In genomic region chr11:60905551-60906113, GRCh38 we compare ENCODE assay signal across 7 cellular contexts. TPM values are rescaled to one million over a fixed set of nuclear protein-coding genes. Genes with fewer than 3 reads are reported as not detected.
DNase-seq lines count a peak whose midpoint lies in the region; ATAC-seq and TF ChIP-seq lines count a peak whose summit lies in the region.

No MANE protein-coding gene starts in this region.

- no peaks in the 10 kb centered on the region for H3K27me3 ChIP-seq in body of pancreas
- no peaks in the 10 kb centered on the region for H3K27me3 ChIP-seq in left lung
- H3K27me3 ChIP-seq in suprapubic skin: no peaks in the 10 kb centered on the region

- DNase-seq in GM12865 (ENCODE audit: low read depth): no peak
- peak; percentile 5 for DNase-seq in NCI-H2227 treated with DMSO at 0.1 percent for 48 hours (lab: John Stamatoyannopoulos, UW)
- peak in 3 of 4 donors; percentile 41 to 54 (median 43) for DNase-seq in body of pancreas
- no peak for DNase-seq in left lung
- DNase-seq in suprapubic skin (ENCODE audit: low spot score in 2 of 2): no peak
- no peak for DNase-seq in DMS114 treated with DMSO at 0.1 percent for 48 hours (lab: John Stamatoyannopoulos, UW; ENCODE audit: unreplicated experiment)

- peak overlapping the region; percentile 86 to 96 (median 95) for H3K27ac ChIP-seq in body of pancreas
- peak overlapping the region; percentile 83 to 90 for H3K27ac ChIP-seq in left lung
- H3K27ac ChIP-seq in suprapubic skin: peak overlapping the region; percentile 93

- H3K4me3 ChIP-seq in GM12865 (ENCODE audit: low read depth, low read length): peak overlapping the region; percentile 74
- peak overlapping the region; percentile 75 to 95 for H3K4me3 ChIP-seq in body of pancreas
- peak overlapping the region; percentile 71 to 92 for H3K4me3 ChIP-seq in left lung
- H3K4me3 ChIP-seq in suprapubic skin: peak overlapping the region; percentile 81

- H3K36me3 ChIP-seq in body of pancreas (replicated peaks in 1 of 2; ENCODE audit: insufficient read depth in 1 of 2, low read depth in 2 of 2) (peaks cover 2 to 20% of the 10 kb centered on the region in 2 donors), left lung (peaks cover 0 to 32% of the 10 kb centered on the region in 2 donors), suprapubic skin (peaks cover 31% of the 10 kb centered on the region)

- intact Hi-C loops in body of pancreas (cut with DNase I) (no loop called here), left lung (cut with DNase I) (no loop called here)

- H3K9me3 ChIP-seq in body of pancreas: no peaks in the 10 kb centered on the region
- H3K9me3 ChIP-seq in left lung: no peaks in the 10 kb centered on the region
- no peaks in the 10 kb centered on the region for H3K9me3 ChIP-seq in suprapubic skin

- TF ChIP-seq EP300 in suprapubic skin (IDR thresholded peaks at IDR 0.05): no peak

- no peak for TF ChIP-seq POLR2A in body of pancreas (IDR thresholded peaks at IDR 0.05)
- no peak for TF ChIP-seq POLR2A in suprapubic skin (IDR thresholded peaks at IDR 0.05)

- ATAC-seq in body of pancreas (peak; percentile 37), left lung (peak; percentile 27), GM18868 (IDR thresholded peaks at IDR 0.05; ENCODE audit: unreplicated experiment) (no peak)

- 5 to 7% methylated on average over 14 to 16 of the region's 16 CpGs for WGBS in body of pancreas, 2 donors
- 4% methylated on average over 13 of the region's 16 CpGs for WGBS in suprapubic skin

- peaks cover 33% of the 10 kb centered on the region for H3K4me1 ChIP-seq in body of pancreas
- H3K4me1 ChIP-seq in left lung: peaks cover 0 to 34% of the 10 kb centered on the region in 2 donors
- H3K4me1 ChIP-seq in suprapubic skin: peaks cover 32% of the 10 kb centered on the region

- TF ChIP-seq CTCF in GM12865 (IDR thresholded peaks at IDR 0.05; ENCODE audit: insufficient read depth, low read depth, low read length, missing control alignments) (no peak), body of pancreas (IDR thresholded peaks at IDR 0.05) (no peak), left lung (IDR thresholded peaks at IDR 0.05) (no peak), suprapubic skin (IDR thresholded peaks at IDR 0.05) (no peak)

RNA-seq across cellular contexts. Expression of gene PRPF19, which starts 0.8 kb away (rescaled TPM):
- 10 to 100 TPM; 22.1 to 27.0 TPM for total RNA-seq in body of pancreas
- 10 to 100 TPM; 49.1 to 76.8 TPM for total RNA-seq in left lung
- 100 to 1,000 TPM; 101 to 153 (median 116) TPM for total RNA-seq in suprapubic skin

RNA-seq across cellular contexts. Expression of gene TMEM109, which starts 8.3 kb away (rescaled TPM):
- total RNA-seq in body of pancreas: 10 to 100 TPM; 59.9 to 62.6 TPM
- total RNA-seq in left lung: 100 to 1,000 TPM; 105 to 130 TPM
- total RNA-seq in suprapubic skin: 100 to 1,000 TPM in 3 of 4 donors, 10 to 100 TPM in 1; 67.4 to 128 (median 110) TPM

RNA-seq across cellular contexts. Expression of gene TMEM132A, which starts 18.6 kb away (rescaled TPM):
- total RNA-seq in body of pancreas: 10 to 100 TPM in 1 of 2 donors, 1 to 10 TPM in 1; 9.3 to 12.2 TPM
- 10 to 100 TPM; 12.3 to 37.1 TPM for total RNA-seq in left lung
- 1 to 10 TPM; 7.5 to 9.6 (median 8.0) TPM for total RNA-seq in suprapubic skin

RNA-seq across cellular contexts. Expression of gene ZP1, which starts 38.3 kb away (rescaled TPM):
- total RNA-seq in body of pancreas (not detected), left lung (not detected), suprapubic skin (1 to 10 TPM in 1 of 4 donors, under 1 TPM in 1, not detected in 2; 0.94 to 5.5 TPM)

RNA-seq across cellular contexts. Expression of gene SLC15A3, which starts 46.3 kb away (rescaled TPM):
- total RNA-seq in body of pancreas (1 to 10 TPM; 2.0 to 6.2 TPM), left lung (10 to 100 TPM; 60.4 to 96.4 TPM), suprapubic skin (10 to 100 TPM in 2 of 4 donors, 1 to 10 TPM in 2; 1.7 to 10.5 (median 9.8) TPM)

Comparison
In these comparisons a context has a peak if more than half of its experiments do, and no peak if none do; other contexts are left out.
1. DNase-seq: peak in NCI-H2227 treated with DMSO at 0.1 percent for 48 hours (single experiment) and body of pancreas (3 of 4); none in GM12865 (single experiment), left lung (0 of 2), suprapubic skin (0 of 2) and DMS114 treated with DMSO at 0.1 percent for 48 hours (single experiment).
2. Peak in every context shown above with its lines, with median percentiles within 50 percentile points of each other: H3K4me3 ChIP-seq and H3K27ac ChIP-seq.